In the genomic region with DNA sequence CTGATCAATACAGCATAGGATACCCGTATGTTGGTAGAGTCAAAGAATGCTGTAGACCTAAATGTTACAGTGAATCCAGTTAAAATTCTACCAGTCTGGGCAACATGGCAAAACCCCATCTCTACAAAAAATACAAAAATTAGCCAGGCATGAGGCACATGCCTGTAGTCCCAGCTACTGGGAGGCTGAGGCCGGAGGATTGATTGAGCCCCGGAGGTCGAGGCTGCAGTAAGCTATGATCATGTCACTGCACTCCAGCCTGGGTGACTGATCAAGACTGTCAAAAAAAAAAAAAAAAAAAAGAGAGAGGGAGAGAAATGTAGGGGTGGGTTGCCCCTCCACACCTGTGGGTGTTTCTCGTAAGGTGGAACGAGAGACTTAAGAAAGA, we compare ENCODE assay signal across 1 cellular context.
TF ChIP-seq lines count a peak whose summit lies in the region.

No MANE protein-coding gene starts in this region.

TF ChIP-seq in GM23338, 12 proteins besides CTCF, POLR2A, EP300 and RAD21 (continued from another document):
- TF ChIP-seq, protein P1, sequence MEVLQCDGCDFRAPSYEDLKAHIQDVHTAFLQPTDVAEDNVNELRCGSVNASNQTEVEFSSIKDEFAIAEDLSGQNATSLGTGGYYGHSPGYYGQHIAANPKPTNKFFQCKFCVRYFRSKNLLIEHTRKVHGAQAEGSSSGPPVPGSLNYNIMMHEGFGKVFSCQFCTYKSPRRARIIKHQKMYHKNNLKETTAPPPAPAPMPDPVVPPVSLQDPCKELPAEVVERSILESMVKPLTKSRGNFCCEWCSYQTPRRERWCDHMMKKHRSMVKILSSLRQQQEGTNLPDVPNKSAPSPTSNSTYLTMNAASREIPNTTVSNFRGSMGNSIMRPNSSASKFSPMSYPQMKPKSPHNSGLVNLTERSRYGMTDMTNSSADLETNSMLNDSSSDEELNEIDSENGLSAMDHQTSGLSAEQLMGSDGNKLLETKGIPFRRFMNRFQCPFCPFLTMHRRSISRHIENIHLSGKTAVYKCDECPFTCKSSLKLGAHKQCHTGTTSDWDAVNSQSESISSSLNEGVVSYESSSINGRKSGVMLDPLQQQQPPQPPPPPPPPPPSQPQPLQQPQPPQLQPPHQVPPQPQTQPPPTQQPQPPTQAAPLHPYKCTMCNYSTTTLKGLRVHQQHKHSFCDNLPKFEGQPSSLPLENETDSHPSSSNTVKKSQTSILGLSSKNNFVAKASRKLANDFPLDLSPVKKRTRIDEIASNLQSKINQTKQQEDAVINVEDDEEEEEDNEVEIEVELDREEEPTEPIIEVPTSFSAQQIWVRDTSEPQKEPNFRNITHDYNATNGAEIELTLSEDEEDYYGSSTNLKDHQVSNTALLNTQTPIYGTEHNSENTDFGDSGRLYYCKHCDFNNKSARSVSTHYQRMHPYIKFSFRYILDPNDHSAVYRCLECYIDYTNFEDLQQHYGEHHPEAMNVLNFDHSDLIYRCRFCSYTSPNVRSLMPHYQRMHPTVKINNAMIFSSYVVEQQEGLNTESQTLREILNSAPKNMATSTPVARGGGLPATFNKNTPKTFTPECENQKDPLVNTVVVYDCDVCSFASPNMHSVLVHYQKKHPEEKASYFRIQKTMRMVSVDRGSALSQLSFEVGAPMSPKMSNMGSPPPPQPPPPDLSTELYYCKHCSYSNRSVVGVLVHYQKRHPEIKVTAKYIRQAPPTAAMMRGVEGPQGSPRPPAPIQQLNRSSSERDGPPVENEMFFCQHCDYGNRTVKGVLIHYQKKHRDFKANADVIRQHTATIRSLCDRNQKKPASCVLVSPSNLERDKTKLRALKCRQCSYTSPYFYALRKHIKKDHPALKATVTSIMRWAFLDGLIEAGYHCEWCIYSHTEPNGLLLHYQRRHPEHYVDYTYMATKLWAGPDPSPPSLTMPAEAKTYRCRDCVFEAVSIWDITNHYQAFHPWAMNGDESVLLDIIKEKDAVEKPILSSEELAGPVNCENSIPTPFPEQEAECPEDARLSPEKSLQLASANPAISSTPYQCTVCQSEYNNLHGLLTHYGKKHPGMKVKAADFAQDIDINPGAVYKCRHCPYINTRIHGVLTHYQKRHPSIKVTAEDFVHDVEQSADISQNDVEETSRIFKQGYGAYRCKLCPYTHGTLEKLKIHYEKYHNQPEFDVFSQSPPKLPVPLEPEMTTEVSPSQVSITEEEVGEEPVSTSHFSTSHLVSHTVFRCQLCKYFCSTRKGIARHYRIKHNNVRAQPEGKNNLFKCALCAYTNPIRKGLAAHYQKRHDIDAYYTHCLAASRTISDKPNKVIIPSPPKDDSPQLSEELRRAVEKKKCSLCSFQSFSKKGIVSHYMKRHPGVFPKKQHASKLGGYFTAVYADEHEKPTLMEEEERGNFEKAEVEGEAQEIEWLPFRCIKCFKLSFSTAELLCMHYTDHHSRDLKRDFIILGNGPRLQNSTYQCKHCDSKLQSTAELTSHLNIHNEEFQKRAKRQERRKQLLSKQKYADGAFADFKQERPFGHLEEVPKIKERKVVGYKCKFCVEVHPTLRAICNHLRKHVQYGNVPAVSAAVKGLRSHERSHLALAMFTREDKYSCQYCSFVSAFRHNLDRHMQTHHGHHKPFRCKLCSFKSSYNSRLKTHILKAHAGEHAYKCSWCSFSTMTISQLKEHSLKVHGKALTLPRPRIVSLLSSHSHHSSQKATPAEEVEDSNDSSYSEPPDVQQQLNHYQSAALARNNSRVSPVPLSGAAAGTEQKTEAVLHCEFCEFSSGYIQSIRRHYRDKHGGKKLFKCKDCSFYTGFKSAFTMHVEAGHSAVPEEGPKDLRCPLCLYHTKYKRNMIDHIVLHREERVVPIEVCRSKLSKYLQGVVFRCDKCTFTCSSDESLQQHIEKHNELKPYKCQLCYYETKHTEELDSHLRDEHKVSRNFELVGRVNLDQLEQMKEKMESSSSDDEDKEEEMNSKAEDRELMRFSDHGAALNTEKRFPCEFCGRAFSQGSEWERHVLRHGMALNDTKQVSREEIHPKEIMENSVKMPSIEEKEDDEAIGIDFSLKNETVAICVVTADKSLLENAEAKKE (CRISPR knock-in tag; IDR thresholded peaks at IDR 0.05): no peak
- no peak for TF ChIP-seq NANOG (IDR thresholded peaks at IDR 0.05; ENCODE audit: borderline replicate concordance)
- no peak for TF ChIP-seq STAT1 (IDR thresholded peaks at IDR 0.05; ENCODE audit: unreplicated experiment)
- no peak for TF ChIP-seq EZH2phosphoT487 (IDR thresholded peaks at IDR 0.05; ENCODE audit: unreplicated experiment)
- TF ChIP-seq, protein P2, sequence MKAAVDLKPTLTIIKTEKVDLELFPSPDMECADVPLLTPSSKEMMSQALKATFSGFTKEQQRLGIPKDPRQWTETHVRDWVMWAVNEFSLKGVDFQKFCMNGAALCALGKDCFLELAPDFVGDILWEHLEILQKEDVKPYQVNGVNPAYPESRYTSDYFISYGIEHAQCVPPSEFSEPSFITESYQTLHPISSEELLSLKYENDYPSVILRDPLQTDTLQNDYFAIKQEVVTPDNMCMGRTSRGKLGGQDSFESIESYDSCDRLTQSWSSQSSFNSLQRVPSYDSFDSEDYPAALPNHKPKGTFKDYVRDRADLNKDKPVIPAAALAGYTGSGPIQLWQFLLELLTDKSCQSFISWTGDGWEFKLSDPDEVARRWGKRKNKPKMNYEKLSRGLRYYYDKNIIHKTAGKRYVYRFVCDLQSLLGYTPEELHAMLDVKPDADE (IDR thresholded peaks at IDR 0.05): no peak
- no peak for TF ChIP-seq ZNF331 (CRISPR knock-in tag; IDR thresholded peaks at IDR 0.05; ENCODE audit: low read depth)
- no peak for TF ChIP-seq CREB1 (CRISPR knock-in tag; IDR thresholded peaks at IDR 0.05; ENCODE audit: low read depth)
